ENCODE assay signal across 8 cellular contexts in genomic region chr13:80338781-80339577, GRCh38. TPM values are rescaled to one million over a fixed set of nuclear protein-coding genes. Genes with fewer than 3 reads are reported as not detected.
DNase-seq lines count a peak whose midpoint lies in the region; ATAC-seq and TF ChIP-seq lines count a peak whose summit lies in the region.

No MANE protein-coding gene starts in this region.

- no peaks in the 10 kb centered on the region for H3K36me3 ChIP-seq in hepatocyte (replicated peaks; ENCODE audit: insufficient read depth, low read depth)

- ATAC-seq in GM18517 (IDR thresholded peaks at IDR 0.05; ENCODE audit: unreplicated experiment) (peak; percentile 19), GM19397 (IDR thresholded peaks at IDR 0.05; ENCODE audit: unreplicated experiment) (no peak)

- DNase-seq in AG20443 (ENCODE audit: low spot score), result peak; percentile 76
- DNase-seq in NCI-H2107 (lab: John Stamatoyannopoulos, UW), result peak; percentile 17
- peak; percentile 4 to 88 (median 74) for DNase-seq in anterior cingulate cortex (lab: John Stamatoyannopoulos, UW)
- DNase-seq in hepatocyte (ENCODE audit: low spot score), result peak; percentile 90
- peak; percentile 93 for DNase-seq in posterior vena cava (ENCODE audit: low spot score)
- no peak for DNase-seq in NCI-H446 (lab: John Stamatoyannopoulos, UW)

- H2AFZ ChIP-seq in hepatocyte, result peak overlapping the region; percentile 50

- peak overlapping the region; percentile 97 for H3K27ac ChIP-seq in hepatocyte

- 1% methylated on average over 40 of the region's 40 CpGs for WGBS in hepatocyte (ENCODE audit: low lambda C conversion rate, missing lambda C conversion rate)

- H3K27me3 ChIP-seq in hepatocyte, result no peaks in the 10 kb centered on the region

- H3K9me2 ChIP-seq in hepatocyte (replicated peaks; ENCODE audit: insufficient read depth), result no peaks in the 10 kb centered on the region

- H3K4me2 ChIP-seq in hepatocyte, result peak overlapping the region; percentile 80

- peaks cover 67% of the 10 kb centered on the region for H3K79me2 ChIP-seq in hepatocyte

- H3K4me1 ChIP-seq in hepatocyte (ENCODE audit: insufficient read depth), result peaks cover 25% of the 10 kb centered on the region

- peak; percentile 35 for TF ChIP-seq CTCF in hepatocyte (IDR thresholded peaks at IDR 0.05; ENCODE audit: poor library complexity)

- peak overlapping the region; percentile 98 for H3K4me3 ChIP-seq in hepatocyte

- no peaks in the 10 kb centered on the region for H3K9me3 ChIP-seq in hepatocyte (ENCODE audit: low read depth)

- peaks cover 58% of the 10 kb centered on the region for H4K20me1 ChIP-seq in hepatocyte (ENCODE audit: insufficient read depth, poor library complexity, severe bottlenecking)

- intact Hi-C loops in posterior vena cava (cut with DNase I), result loop anchor here in 1 of 2 donors (10.0 kb wide), 1 partner anchor 294 kb away; no protein-coding TSS in a partner anchor

RNA-seq across cellular contexts. Expression of gene SPRY2, which starts 1.9 kb away (rescaled TPM):
- total RNA-seq in hepatocyte (45.4 and 48.2 TPM in 2 replicates), posterior vena cava (10 to 100 TPM; 24.7 to 48.8 TPM)
- 69.4 and 74.6 TPM in 2 replicates for polyA plus RNA-seq in hepatocyte

Comparison
In these comparisons a context has a peak if more than half of its experiments do, and no peak if none do; other contexts are left out.
1. DNase-seq: peak in AG20443 (single experiment), NCI-H2107 (single experiment), anterior cingulate cortex (58 of 58), hepatocyte (single experiment) and posterior vena cava (single experiment); none in NCI-H446 (0 of 2).